8 cellular contexts compared by ENCODE assay signal in genomic region chr1:212286437-212287131, GRCh38. TPM values are rescaled to one million over a fixed set of nuclear protein-coding genes. Genes with fewer than 3 reads are reported as not detected.
A peak's percentile ranks its signal among the peaks of the same experiment; 100 is the strongest.
DNase-seq lines count a peak whose midpoint lies in the region; ATAC-seq and TF ChIP-seq lines count a peak whose summit lies in the region.

No MANE protein-coding gene starts in this region.

- DNase-seq in heart right ventricle (peak in 1 of 2 donors; percentile 13), Right ventricle myocardium inferior (ENCODE audit: missing footprints) (no peak), Peyer's patch (no peak)
- no peak for DNase-seq in effector memory CD4-positive, alpha-beta T cell
- DNase-seq in naive thymus-derived CD4-positive, alpha-beta T cell = peak in 2 of 9 donors; percentile 7 to 32
- DNase-seq in effector CD8-positive, alpha-beta T cell (lab: John Stamatoyannopoulos, UW) = no peak
- DNase-seq in stimulated activated CD4-positive, alpha-beta T cell treated with anti-CD3 and anti-CD28 coated beads, Interleukin-4, amount 100 ng/mL, for 24 hours = no peak

- H3K9me3 ChIP-seq in heart right ventricle (no peaks in the 10 kb centered on the region), Peyer's patch (no peaks in the 10 kb centered on the region)
- no peaks in the 10 kb centered on the region for H3K9me3 ChIP-seq in effector memory CD4-positive, alpha-beta T cell (ENCODE audit: control insufficient read depth, low read length)
- H3K9me3 ChIP-seq in naive thymus-derived CD4-positive, alpha-beta T cell (ENCODE audit: control insufficient read depth in 2 of 3, low read length in 3 of 3) = no peaks in the 10 kb centered on the region

- H3K4me3 ChIP-seq in heart right ventricle = peak overlapping the region; percentile 73 to 95 (median 91)
- H3K4me3 ChIP-seq in Peyer's patch = peak overlapping the region; percentile 84 to 100 (median 90)
- peak overlapping the region; percentile 86 for H3K4me3 ChIP-seq in effector memory CD4-positive, alpha-beta T cell (ENCODE audit: insufficient read depth, low read depth, low read length, poor library complexity, severe bottlenecking)
- peak overlapping the region; percentile 96 for H3K4me3 ChIP-seq in naive thymus-derived CD4-positive, alpha-beta T cell (ENCODE audit: low read length)

- H3K27me3 ChIP-seq in heart right ventricle (no peaks in the 10 kb centered on the region), Peyer's patch (no peaks in the 10 kb centered on the region)
- H3K27me3 ChIP-seq in effector memory CD4-positive, alpha-beta T cell (replicated peaks; ENCODE audit: control insufficient read depth, insufficient read depth, low read length, poor library complexity, severe bottlenecking) = no peaks in the 10 kb centered on the region
- no peaks in the 10 kb centered on the region for H3K27me3 ChIP-seq in naive thymus-derived CD4-positive, alpha-beta T cell (ENCODE audit: control insufficient read depth in 2 of 2, insufficient read depth in 2 of 2, low read length in 2 of 2)

- H3K4me1 ChIP-seq in heart right ventricle (peaks cover 0 to 62% (median 48%) of the 10 kb centered on the region in 9 donors), Peyer's patch (peaks cover 6 to 39% (median 25%) of the 10 kb centered on the region in 4 donors)
- peaks cover 25% of the 10 kb centered on the region for H3K4me1 ChIP-seq in effector memory CD4-positive, alpha-beta T cell (ENCODE audit: control insufficient read depth, insufficient read depth, low read length, poor library complexity, severe bottlenecking)
- peaks cover 34 to 40% of the 10 kb centered on the region in 2 donors for H3K4me1 ChIP-seq in naive thymus-derived CD4-positive, alpha-beta T cell (ENCODE audit: control insufficient read depth in 2 of 2, insufficient read depth in 2 of 2, low read length in 2 of 2)

- POLR2A ChIA-PET in naive thymus-derived CD4-positive, alpha-beta T cell (lab: Charles Lee) = interaction anchor here (0.6 to 2.8 kb wide), 20 partner anchors 8 to 506 kb away, joined by 3 to 32 read pairs (median 4); partner anchors contain the start of genes DTL, INTS7 and PACC1

- peak overlapping the region; percentile 94 to 100 (median 98) for H3K4me3 Mint-ChIP-seq in naive thymus-derived CD4-positive, alpha-beta T cell

- peaks cover 0 to 2% (median 0%) of the 10 kb centered on the region in 11 donors for H3K9me3 Mint-ChIP-seq in naive thymus-derived CD4-positive, alpha-beta T cell

- peaks cover 35 to 65% (median 57%) of the 10 kb centered on the region in 7 donors for H3K4me1 Mint-ChIP-seq in naive thymus-derived CD4-positive, alpha-beta T cell

- H3K27ac Mint-ChIP-seq in naive thymus-derived CD4-positive, alpha-beta T cell = peak overlapping the region; percentile 94 to 99 (median 98)

- intact Hi-C loops in heart right ventricle (cut with DNase I) = loop anchor here in 9 of 10 donors (5.0 to 10.0 kb wide), 8 partner anchors 49 to 214 kb away; no protein-coding TSS in a partner anchor
- intact Hi-C loops in Right ventricle myocardium inferior (cut with DNase I) = loop anchor here (5.0 kb wide), 2 partner anchors 81 to 166 kb away; no protein-coding TSS in a partner anchor
- intact Hi-C loops in naive thymus-derived CD4-positive, alpha-beta T cell (cut with micrococcal nuclease) = loop anchor here (1.0 to 10.0 kb wide), 11 partner anchors 46 to 1998 kb away; partner anchors contain the start of genes FLVCR1 (in 1 of the 2), LPGAT1 (in 1 of the 2), NEK2 (in 1 of the 2) and SLC30A1 (in 1 of the 2)

- WGBS in heart right ventricle, 2 donors = 0 to 1% methylated on average over 19 of the region's 19 CpGs

- ATAC-seq in heart right ventricle (no peak), Right ventricle myocardium inferior (no peak), HG03025 (IDR thresholded peaks at IDR 0.05; ENCODE audit: low FRiP score, unreplicated experiment) (no peak)
- ATAC-seq in naive thymus-derived CD4-positive, alpha-beta T cell = no peak

- CTCF ChIA-PET in naive thymus-derived CD4-positive, alpha-beta T cell (lab: Charles Lee) = interaction anchor here (0.8 to 3.1 kb wide), 4 partner anchors 38 to 251 kb away, joined by 3 to 29 read pairs (median 4); partner anchors contain the start of genes DTL and INTS7

- TF ChIP-seq POLR2A in Peyer's patch (IDR thresholded peaks at IDR 0.05) = peak in 1 of 2 donors; percentile 11

- TF ChIP-seq CTCF in heart right ventricle (IDR thresholded peaks at IDR 0.05) (no peak), Peyer's patch (IDR thresholded peaks at IDR 0.05) (no peak)

- H3K36me3 ChIP-seq in heart right ventricle = no peaks in the 10 kb centered on the region
- H3K36me3 ChIP-seq in Peyer's patch = no peaks in the 10 kb centered on the region
- no peaks in the 10 kb centered on the region for H3K36me3 ChIP-seq in effector memory CD4-positive, alpha-beta T cell (ENCODE audit: control insufficient read depth, insufficient read depth, low read length)
- peaks cover 0 to 5% (median 0%) of the 10 kb centered on the region in 3 experiments for H3K36me3 ChIP-seq in naive thymus-derived CD4-positive, alpha-beta T cell (ENCODE audit: control insufficient read depth in 2 of 3, insufficient read depth in 3 of 3, low read length in 3 of 3)

- peak overlapping the region; percentile 96 to 99 (median 98) for H3K27ac ChIP-seq in heart right ventricle
- H3K27ac ChIP-seq in Peyer's patch = peak overlapping the region; percentile 99 to 100 (median 100)
- H3K27ac ChIP-seq in effector memory CD4-positive, alpha-beta T cell (ENCODE audit: insufficient read depth, low read length, poor library complexity, severe bottlenecking) = peak overlapping the region; percentile 91
- H3K27ac ChIP-seq in naive thymus-derived CD4-positive, alpha-beta T cell (ENCODE audit: low read depth, low read length) = peak overlapping the region; percentile 96

- H3K36me3 Mint-ChIP-seq in naive thymus-derived CD4-positive, alpha-beta T cell = peaks cover 0 to 16% (median 0%) of the 10 kb centered on the region in 5 donors

- H3K27me3 Mint-ChIP-seq in naive thymus-derived CD4-positive, alpha-beta T cell = peaks cover 0 to 5% (median 0%) of the 10 kb centered on the region in 5 donors

RNA-seq across cellular contexts. Expression of gene PPP2R5A, which starts 1.4 kb away (rescaled TPM):
- total RNA-seq in heart right ventricle = 10 to 100 TPM; 48.6 to 86.8 (median 57.3) TPM
- polyA plus RNA-seq in heart right ventricle = 10 to 100 TPM; 44.2 to 85.7 TPM
- 80.8 TPM for total RNA-seq in Right ventricle myocardium inferior
- 10 to 100 TPM; 38.9 to 51.8 (median 45.3) TPM for total RNA-seq in Peyer's patch
- 10 to 100 TPM; 38.5 to 52.7 (median 49.8) TPM for total RNA-seq in naive thymus-derived CD4-positive, alpha-beta T cell
- polyA plus RNA-seq in naive thymus-derived CD4-positive, alpha-beta T cell = 10 to 100 TPM; 22.9 to 27.5 TPM
